1 cellular context compared by ENCODE assay signal in genomic region chr3:45816544-45816943, GRCh38.
TF ChIP-seq lines count a peak whose summit lies in the region.

No MANE protein-coding gene starts in this region.

TF ChIP-seq in IMR-90, 13 proteins besides CTCF, POLR2A, EP300 and RAD21 (continued from another document):
- no peak for TF ChIP-seq USF2 (IDR thresholded peaks at IDR 0.05; ENCODE audit: low read depth, low read length)
- TF ChIP-seq ELK1 (IDR thresholded peaks at IDR 0.05; ENCODE audit: borderline replicate concordance, low read depth, low read length): no peak
- no peak for TF ChIP-seq MAFK (IDR thresholded peaks at IDR 0.05; ENCODE audit: low read depth, low read length)
- TF ChIP-seq CEBPB (IDR thresholded peaks at IDR 0.05; ENCODE audit: low read depth, low read length): no peak
- no peak for TF ChIP-seq MXI1 (IDR thresholded peaks at IDR 0.05; ENCODE audit: borderline replicate concordance, low read depth, low read length)
- TF ChIP-seq CHD1 (IDR thresholded peaks at IDR 0.05; ENCODE audit: low read depth, low read length): no peak
TF ChIP-seq in IMR-90: peak in this region for 0.
